1 cellular context compared by ENCODE assay signal in the genomic region with DNA sequence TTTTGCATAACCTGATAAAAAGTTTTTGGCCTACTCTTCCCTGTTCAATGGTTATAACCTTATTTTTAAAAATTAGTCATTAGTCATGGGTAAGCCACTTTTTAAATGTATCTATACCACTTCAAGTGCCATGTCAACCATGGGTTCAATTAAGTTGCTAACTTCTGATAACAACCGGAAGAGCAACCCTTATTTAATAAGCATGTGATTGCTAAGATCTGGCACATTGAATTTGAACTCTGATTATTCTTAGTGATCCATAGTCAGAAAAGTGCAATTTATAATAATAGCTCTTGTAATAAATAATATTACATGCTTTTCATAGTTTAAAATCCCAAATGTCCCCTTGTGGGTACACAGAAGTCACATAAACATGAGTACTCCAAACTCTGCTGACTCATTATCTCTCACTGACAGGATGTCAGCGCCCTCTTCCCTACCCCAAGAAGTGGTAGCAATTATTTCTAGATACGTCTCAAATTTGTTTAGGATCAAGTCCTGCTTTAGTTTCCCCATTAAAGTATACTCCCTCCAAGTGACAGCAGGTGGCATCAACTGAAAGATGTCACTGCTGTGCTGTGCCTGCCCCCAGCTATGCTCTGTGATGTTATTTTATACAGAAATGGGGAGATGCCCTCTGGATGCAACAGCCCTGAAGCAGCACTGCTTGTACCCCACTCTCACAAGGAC.
TF ChIP-seq lines count a peak whose summit lies in the region.

No MANE protein-coding gene starts in this region.

TF ChIP-seq in K562, 482 proteins besides CTCF, POLR2A, EP300 and RAD21 (continued from another document):
- peak; percentile 87 for TF ChIP-seq ARID3A (IDR thresholded peaks at IDR 0.05; ENCODE audit: borderline replicate concordance, low read depth, low read length)
- TF ChIP-seq ZNF316 (IDR thresholded peaks at IDR 0.05), result peak; percentile 95
- TF ChIP-seq NFE2L1 (tag; IDR thresholded peaks at IDR 0.05; ENCODE audit: borderline replicate concordance, low read depth), result peak; percentile 44
- no peak for TF ChIP-seq ZNF24 (IDR thresholded peaks at IDR 0.05)
- TF ChIP-seq HDAC1 (IDR thresholded peaks at IDR 0.05), result no peak
- TF ChIP-seq MIER1 (IDR thresholded peaks at IDR 0.05; ENCODE audit: low read depth), result no peak
- peak; percentile 40 to 76; a peak in 1 of 4 replicates for TF ChIP-seq FOXK2 (conservative IDR thresholded peaks at IDR 0.05 in 1 of 2, IDR thresholded peaks at IDR 0.05 in 1 of 2; ENCODE audit: low read depth in 2 of 2)
- peak; percentile 11; the same call in 1 of the 2 replicates for TF ChIP-seq TAL1 (IDR thresholded peaks at IDR 0.05)
- TF ChIP-seq, protein P1, sequence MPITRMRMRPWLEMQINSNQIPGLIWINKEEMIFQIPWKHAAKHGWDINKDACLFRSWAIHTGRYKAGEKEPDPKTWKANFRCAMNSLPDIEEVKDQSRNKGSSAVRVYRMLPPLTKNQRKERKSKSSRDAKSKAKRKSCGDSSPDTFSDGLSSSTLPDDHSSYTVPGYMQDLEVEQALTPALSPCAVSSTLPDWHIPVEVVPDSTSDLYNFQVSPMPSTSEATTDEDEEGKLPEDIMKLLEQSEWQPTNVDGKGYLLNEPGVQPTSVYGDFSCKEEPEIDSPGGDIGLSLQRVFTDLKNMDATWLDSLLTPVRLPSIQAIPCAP (CRISPR knock-in tag; IDR thresholded peaks at IDR 0.05; ENCODE audit: borderline replicate concordance), result no peak
- no peak for TF ChIP-seq CHD1 (IDR thresholded peaks at IDR 0.05; ENCODE audit: low read length)
- TF ChIP-seq SRSF1 (IDR thresholded peaks at IDR 0.05; ENCODE audit: low read depth, low read length), result no peak
- TF ChIP-seq MCM5 (IDR thresholded peaks at IDR 0.05; ENCODE audit: low read depth), result no peak
- TF ChIP-seq C11orf30 (IDR thresholded peaks at IDR 0.05; ENCODE audit: low read depth), result peak; percentile 91
- TF ChIP-seq SMC3 (conservative IDR thresholded peaks at IDR 0.05; ENCODE audit: insufficient read depth, low read depth, low read length), result 0 out of 2 replicates have a peak, but pooled peaks have one; percentile 26
- no peak for TF ChIP-seq ELK3 (CRISPR knock-in tag; IDR thresholded peaks at IDR 0.05)
- TF ChIP-seq RBM15 (IDR thresholded peaks at IDR 0.05; ENCODE audit: insufficient read depth, low read length), result no peak
- TF ChIP-seq MEIS2 (IDR thresholded peaks at IDR 0.05; ENCODE audit: partially characterized antibody), result peak; percentile 69
- peak; percentile 30; the same call in 1 of the 2 replicates for TF ChIP-seq GATAD2B (IDR thresholded peaks at IDR 0.05; ENCODE audit: borderline replicate concordance)
- TF ChIP-seq GABPA (tag; conservative IDR thresholded peaks at IDR 0.05; ENCODE audit: low read depth), result peak; percentile 22; the same call in 1 of the 2 replicates
- TF ChIP-seq ZNF274 (IDR thresholded peaks at IDR 0.05; ENCODE audit: borderline replicate concordance, low read depth, low read length), result no peak
- no peak for TF ChIP-seq EZH2 (IDR thresholded peaks at IDR 0.05; ENCODE audit: borderline replicate concordance, low read depth, low read length)
- no peak for TF ChIP-seq HNRNPH1 (optimal IDR thresholded peaks at IDR 0.05; ENCODE audit: low read depth, low read length)
- 0 out of 2 replicates have a peak, but pooled peaks have one; percentile 60 for TF ChIP-seq ZKSCAN8 (CRISPR knock-in tag; IDR thresholded peaks at IDR 0.05)
- TF ChIP-seq ZNF592 (IDR thresholded peaks at IDR 0.05), result peak; percentile 87
- TF ChIP-seq PKNOX1 (IDR thresholded peaks at IDR 0.05), result peak; percentile 76
- peak; percentile 52; the same call in 1 of the 2 replicates for TF ChIP-seq SMARCE1 (IDR thresholded peaks at IDR 0.05)
- TF ChIP-seq BACH1 (tag; IDR thresholded peaks at IDR 0.05), result peak; percentile 69
- TF ChIP-seq ZNF589 (CRISPR knock-in tag; IDR thresholded peaks at IDR 0.05; ENCODE audit: low read depth), result no peak
- peak; percentile 86 for TF ChIP-seq MAFK (IDR thresholded peaks at IDR 0.05; ENCODE audit: low read length)
- TF ChIP-seq ZBTB11 (CRISPR knock-in tag; IDR thresholded peaks at IDR 0.05), result 0 out of 6 replicates have a peak, but pooled peaks of 1 of the 3 experiments have one; percentile 28
- TF ChIP-seq ZNF79 (CRISPR knock-in tag; IDR thresholded peaks at IDR 0.05; ENCODE audit: low read depth), result no peak
- no peak for TF ChIP-seq TCFL5 (CRISPR knock-in tag; conservative IDR thresholded peaks at IDR 0.05)
- TF ChIP-seq ATF3 (IDR thresholded peaks at IDR 0.05), result peak; percentile 37; the same call in 1 of the 2 replicates
- no peak for TF ChIP-seq ATF3 (CRISPR knock-in tag; conservative IDR thresholded peaks at IDR 0.05)
- TF ChIP-seq TRIM28 (IDR thresholded peaks at IDR 0.05), result no peak
- TF ChIP-seq NFE2 (IDR thresholded peaks at IDR 0.05; ENCODE audit: low read depth), result peak; percentile 97
- peak; percentile 39; the same call in 1 of the 2 replicates for TF ChIP-seq SMARCC2 (IDR thresholded peaks at IDR 0.05; ENCODE audit: low read depth)
TF ChIP-seq in K562: peak in this region for 36.
